Comparison of ENCODE assay signal across 12 cellular contexts in genomic region chr17:13420294-13421277, GRCh38.
DNase-seq lines count a peak whose midpoint lies in the region; ATAC-seq and TF ChIP-seq lines count a peak whose summit lies in the region.
"Had no signal": no experiment of that assay in that cellular context is flagged by ENCODE, and none has a peak within 500 bp of the region (broad histone marks: within the 10 kb centered on the region; RNA-seq: fewer than 3 reads in every experiment).

No MANE protein-coding gene starts in this region.

- peaks cover 20% of the 10 kb centered on the region for H3K4me1 ChIP-seq in lower lobe of right lung
- H3K4me1 ChIP-seq in neuronal stem cell (ENCODE audit: control insufficient read depth in 2 of 2, insufficient read depth in 1 of 2, low read depth in 1 of 2, low read length in 2 of 2), result no peaks in the 10 kb centered on the region

- no peak overlapping the region for H3K18ac ChIP-seq in neuronal stem cell (ENCODE audit: low read length)

- H3K27ac ChIP-seq in brain microvascular endothelial cell (no peak overlapping the region), lower lobe of right lung (peak overlapping the region; percentile 64), neuronal stem cell (replicated peaks; ENCODE audit: low read length) (no peak overlapping the region)

- no peak overlapping the region for H2BK15ac ChIP-seq in neuronal stem cell (ENCODE audit: low read length)

- H4K91ac ChIP-seq in neuronal stem cell (ENCODE audit: low read depth, low read length, poor library complexity), result no peak overlapping the region

- no peaks in the 10 kb centered on the region for H3K27me3 ChIP-seq in brain microvascular endothelial cell (replicated peaks)
- no peaks in the 10 kb centered on the region for H3K27me3 ChIP-seq in lower lobe of right lung (ENCODE audit: low read depth)
- no peaks in the 10 kb centered on the region for H3K27me3 ChIP-seq in neuronal stem cell (ENCODE audit: control insufficient read depth in 3 of 3, insufficient read depth in 3 of 3, low read depth in 1 of 3, low read length in 3 of 3)
- H3K27me3 ChIP-seq: Peyer's patch had no signal

- no CpG with 5 or more reads among the region's 4 CpGs for WGBS in neuronal stem cell (ENCODE audit: extremely low coverage in 2 of 2, insufficient read length in 2 of 2, insufficient replicate concordance in 1 of 2), 2 donors

- no peaks in the 10 kb centered on the region for H3K79me1 ChIP-seq in neuronal stem cell (ENCODE audit: low read depth, low read length)

- H4K8ac ChIP-seq in neuronal stem cell (ENCODE audit: low read depth, low read length), result no peak overlapping the region

- no peak overlapping the region for H3K4me3 ChIP-seq in brain microvascular endothelial cell (ENCODE audit: low read depth, low read length)
- H3K4me3 ChIP-seq in lower lobe of right lung, result no peak overlapping the region
- no peak overlapping the region for H3K4me3 ChIP-seq in neuronal stem cell (ENCODE audit: low read length in 2 of 2)
- H3K4me3 ChIP-seq: Peyer's patch had no signal

- H3K9ac ChIP-seq in neuronal stem cell (ENCODE audit: low read depth, low read length, poor library complexity), result no peak overlapping the region

- H3K23ac ChIP-seq in neuronal stem cell (ENCODE audit: low read depth, low read length, poor library complexity), result no peak overlapping the region

- no peaks in the 10 kb centered on the region for H3K9me3 ChIP-seq in lower lobe of right lung
- no peaks in the 10 kb centered on the region for H3K9me3 ChIP-seq in neuronal stem cell (replicated peaks in 1 of 2; ENCODE audit: control insufficient read depth in 2 of 2, insufficient read depth in 1 of 2, low read depth in 1 of 2, low read length in 2 of 2)
- H3K9me3 ChIP-seq: Peyer's patch had no signal

- H2BK120ac ChIP-seq in neuronal stem cell (ENCODE audit: low read depth, low read length), result no peak overlapping the region

- ATAC-seq in lower lobe of right lung, result peak; percentile 90

- intact Hi-C loops in lower lobe of right lung (cut with DNase I), result no loop called here

- no peaks in the 10 kb centered on the region for H3K36me3 ChIP-seq in brain microvascular endothelial cell (replicated peaks)
- H3K36me3 ChIP-seq in lower lobe of right lung, result no peaks in the 10 kb centered on the region
- H3K36me3 ChIP-seq in neuronal stem cell (replicated peaks in 1 of 2; ENCODE audit: control insufficient read depth in 2 of 2, insufficient read depth in 2 of 2, low read length in 2 of 2), result no peaks in the 10 kb centered on the region
- H3K36me3 ChIP-seq: Peyer's patch had no signal

- H3K4me2 ChIP-seq in neuronal stem cell (ENCODE audit: insufficient read depth, low read length, poor library complexity, severe bottlenecking), result no peak overlapping the region

- no peak overlapping the region for H2BK12ac ChIP-seq in neuronal stem cell (ENCODE audit: low read length)

- in situ Hi-C loops in brain microvascular endothelial cell (cut with HindIII; ENCODE audit: low pct_ligation_motif_present, low sequenced_read_pairs), result no loop called here

- TF ChIP-seq CTCF in brain microvascular endothelial cell (IDR thresholded peaks at IDR 0.05; ENCODE audit: low read depth, low read length, missing control alignments), result no peak
- TF ChIP-seq CTCF in lower lobe of right lung (IDR thresholded peaks at IDR 0.05), result no peak

- no peak overlapping the region for H2AK5ac ChIP-seq in neuronal stem cell (ENCODE audit: low read depth, low read length)

- no peak overlapping the region for H2BK5ac ChIP-seq in neuronal stem cell (ENCODE audit: low read length)

- H3K4ac ChIP-seq in neuronal stem cell (ENCODE audit: low read length), result no peak overlapping the region

- H3K14ac ChIP-seq in neuronal stem cell (ENCODE audit: low read length), result no peak overlapping the region

- no peak overlapping the region for H2AFZ ChIP-seq in neuronal stem cell (ENCODE audit: low read length)

- DNase-seq in CD1c-positive myeloid dendritic cell (ENCODE audit: extremely low spot score) (peak; percentile 55), MV-4-11 (lab: John Stamatoyannopoulos, UW) (peak; percentile 81), brain microvascular endothelial cell (peak; percentile 41), lower lobe of right lung (no peak), neuronal stem cell (ENCODE audit: low spot score) (no peak)
- no peak for DNase-seq in stimulated activated naive CD4-positive, alpha-beta T cell (lab: John Stamatoyannopoulos, UW)
- DNase-seq in activated CD4-positive, alpha-beta T cell treated with anti-CD3 and anti-CD28 coated beads, Interleukin-2, amount 50 U/mL, for 1 hour, result no peak
- DNase-seq in effector CD8-positive, alpha-beta T cell (lab: John Stamatoyannopoulos, UW), result no peak
- DNase-seq: activated CD4-positive, alpha-beta T cell treated with anti-CD3 and anti-CD28 coated beads, Interleukin-2, amount 10 ng/mL, durations not matched to agents 7 days and 5 days; activated naive CD4-positive, alpha-beta T cell treated with anti-CD3 and anti-CD28 coated beads for 36 hours; DMS79 had no signal

Comparison
In these comparisons a context has a peak if more than half of its experiments do, and no peak if none do; other contexts are left out.
1. DNase-seq: peak in CD1c-positive myeloid dendritic cell (single experiment), MV-4-11 (single experiment) and brain microvascular endothelial cell (single experiment); none in lower lobe of right lung (single experiment), stimulated activated naive CD4-positive, alpha-beta T cell (0 of 6), activated CD4-positive, alpha-beta T cell treated with anti-CD3 and anti-CD28 coated beads, Interleukin-2, amount 50 U/mL, for 1 hour (single experiment), neuronal stem cell (single experiment) and effector CD8-positive, alpha-beta T cell (single experiment).